ENCODE assay signal across 20 cellular contexts in genomic region chr14:32339188-32339587, GRCh38.
"Had no signal": no experiment of that assay in that cellular context is flagged by ENCODE, and none has a peak within 500 bp of the region (broad histone marks: within the 10 kb centered on the region; RNA-seq: fewer than 3 reads in every experiment).

No MANE protein-coding gene starts in this region.

- H3K36me3 Mint-ChIP-seq: natural killer cell treated with Interleukin-12 subunit alpha and Interleukin-12 subunit beta and Interleukin-15 and Interleukin-18, amount 100 ng/mL, for 72 hours; neural progenitor cell had no signal

- H3K36me3 ChIP-seq: heart left ventricle, neural progenitor cell, ovary had no signal

- H3K4me3 Mint-ChIP-seq: endodermal cell; natural killer cell treated with Interleukin-12 subunit alpha and Interleukin-12 subunit beta and Interleukin-15 and Interleukin-18, amount 100 ng/mL, for 72 hours; neural progenitor cell had no signal

- H2AFZ ChIP-seq: neural progenitor cell had no signal

- H3K4me2 ChIP-seq: neural progenitor cell, smooth muscle cell had no signal

- H3K9me3 ChIP-seq: heart left ventricle, mucosa of descending colon, ovary had no signal

- ATAC-seq: heart left ventricle; left lobe of liver; mucosa of descending colon; natural killer cell treated with Interleukin-12 subunit alpha and Interleukin-12 subunit beta and Interleukin-15 and Interleukin-18, amount 100 ng/mL, for 72 hours; right cardiac atrium had no signal

- H3K4me1 ChIP-seq: heart left ventricle had no signal

- H3K27ac ChIP-seq: coronary artery, heart left ventricle, neural progenitor cell, ovary had no signal

- H3K27ac Mint-ChIP-seq: endodermal cell; natural killer cell treated with Interleukin-12 subunit alpha and Interleukin-12 subunit beta and Interleukin-15 and Interleukin-18, amount 100 ng/mL, for 72 hours; neural progenitor cell had no signal

- H3K9me3 Mint-ChIP-seq: endodermal cell; natural killer cell treated with Interleukin-12 subunit alpha and Interleukin-12 subunit beta and Interleukin-15 and Interleukin-18, amount 100 ng/mL, for 72 hours had no signal

- DNase-seq: effector CD4-positive, alpha-beta T cell; endodermal cell; erythroblast; foreskin melanocyte; heart left ventricle; hypothalamus; islet precursor cell; mammary epithelial cell; mucosa of descending colon; nucleus accumbens; ovary; right cardiac atrium; stimulated activated CD4-positive, alpha-beta T cell treated with anti-CD3 and anti-CD28 coated beads, Interleukin-2, amount 100 ng/mL, for 48 hours; stimulated activated naive CD4-positive, alpha-beta T cell treated with Interleukin-2 at 50 U/mL for 16 hours; trophoblast cell had no signal

- H3K9ac ChIP-seq: neural progenitor cell had no signal

- H3K27me3 ChIP-seq: heart left ventricle, neural progenitor cell, ovary had no signal

- H3K4me3 ChIP-seq: coronary artery, heart left ventricle, mucosa of descending colon, neural progenitor cell, ovary, smooth muscle cell had no signal
